In the genomic region with DNA sequence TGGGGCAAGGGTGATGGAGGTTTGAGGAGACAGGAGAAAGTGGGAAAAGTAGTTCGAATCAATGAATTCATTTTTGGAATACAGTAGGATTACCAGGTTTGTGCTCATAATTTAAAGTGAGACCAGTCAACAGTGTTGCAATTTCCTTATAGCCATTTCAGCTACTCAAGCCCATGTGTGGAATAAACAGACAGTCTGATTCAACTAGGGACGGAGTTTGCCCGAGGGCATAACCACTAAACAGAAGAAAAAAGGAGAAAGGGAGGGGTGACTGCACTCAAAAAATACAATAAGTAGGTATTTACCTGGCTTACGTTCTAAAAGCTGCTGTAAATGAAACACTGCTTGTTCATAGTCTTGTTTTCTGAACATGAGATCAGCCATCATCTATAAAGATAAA, we compare ENCODE assay signal across 13 cellular contexts. TPM values are rescaled to one million over a fixed set of nuclear protein-coding genes. Genes with fewer than 3 reads are reported as not detected.
A peak's percentile ranks its signal among the peaks of the same experiment; 100 is the strongest.
DNase-seq lines count a peak whose midpoint lies in the region; ATAC-seq, FAIRE-seq and TF ChIP-seq lines count a peak whose summit lies in the region.
"Had no signal": no experiment of that assay in that cellular context is flagged by ENCODE, and none has a peak within 500 bp of the region (broad histone marks: within the 10 kb centered on the region; RNA-seq: fewer than 3 reads in every experiment).

No MANE protein-coding gene starts in this region.

- H3K27me3 Mint-ChIP-seq in endothelial cell (ENCODE audit: unreplicated experiment) (peaks cover 2% of the 10 kb centered on the region), osteocyte (ENCODE audit: unreplicated experiment) (no peaks in the 10 kb centered on the region)
- H3K27me3 Mint-ChIP-seq: CD4-positive, alpha-beta T cell had no signal

- ATAC-seq in GM18868 (IDR thresholded peaks at IDR 0.05; ENCODE audit: unreplicated experiment), result no peak
- no peak for ATAC-seq in GM19452 (IDR thresholded peaks at IDR 0.05; ENCODE audit: unreplicated experiment)
- ATAC-seq: HCT116 had no signal

- H3K4me1 Mint-ChIP-seq in endothelial cell (ENCODE audit: unreplicated experiment), result peaks cover 26% of the 10 kb centered on the region
- peaks cover 43% of the 10 kb centered on the region for H3K4me1 Mint-ChIP-seq in osteocyte (ENCODE audit: unreplicated experiment)

- H3K9me3 Mint-ChIP-seq in endothelial cell (ENCODE audit: unreplicated experiment), result no peaks in the 10 kb centered on the region
- H3K9me3 Mint-ChIP-seq in osteocyte (ENCODE audit: unreplicated experiment), result no peaks in the 10 kb centered on the region
- H3K9me3 Mint-ChIP-seq: CD4-positive, alpha-beta T cell had no signal

- H3K4me3 Mint-ChIP-seq in endothelial cell (ENCODE audit: unreplicated experiment), result peak overlapping the region; percentile 12
- H3K4me3 Mint-ChIP-seq in osteocyte (ENCODE audit: unreplicated experiment), result no peak overlapping the region
- H3K4me3 Mint-ChIP-seq: CD4-positive, alpha-beta T cell had no signal

- FAIRE-seq in HTR-8/SVneo (lab: Jason Lieb, UNC), result no peak

- DNase-seq in HTR-8/SVneo (ENCODE audit: insufficient read length, low spot score), result peak; percentile 4
- peak; percentile 5 for DNase-seq in NCI-H345 treated with DMSO at 0.1 percent for 48 hours (lab: John Stamatoyannopoulos, UW; ENCODE audit: unreplicated experiment)
- no peak for DNase-seq in endothelial cell (ENCODE audit: low spot score)
- DNase-seq in osteocyte (ENCODE audit: extremely low spot score, unreplicated experiment), result no peak
- DNase-seq in NCI-H2227 (lab: John Stamatoyannopoulos, UW; ENCODE audit: unreplicated experiment), result no peak
- DNase-seq: activated effector memory CD4-positive, alpha-beta T cell treated with Interleukin-2 at 50 U/mL for 16 hours; CD4-positive, alpha-beta T cell; left lung; NCI-H1694; stomach had no signal

- peaks cover 45% of the 10 kb centered on the region for H3K36me3 Mint-ChIP-seq in endothelial cell (ENCODE audit: low read depth, unreplicated experiment)
- peaks cover 50% of the 10 kb centered on the region for H3K36me3 Mint-ChIP-seq in osteocyte (ENCODE audit: unreplicated experiment)

- no peak overlapping the region for H3K27ac Mint-ChIP-seq in endothelial cell (ENCODE audit: unreplicated experiment)
- H3K27ac Mint-ChIP-seq in osteocyte (ENCODE audit: unreplicated experiment), result peak overlapping the region; percentile 64
- H3K27ac Mint-ChIP-seq: CD4-positive, alpha-beta T cell had no signal

- TF ChIP-seq CTCF in endothelial cell (IDR thresholded peaks at IDR 0.05; ENCODE audit: unreplicated experiment), result no peak
- no peak for TF ChIP-seq CTCF in osteocyte (IDR thresholded peaks at IDR 0.05)

RNA-seq across cellular contexts. Expression of a gene that starts 55.2 kb away (rescaled TPM):
- total RNA-seq in endothelial cell (ENCODE audit: unreplicated experiment) (101 TPM), osteocyte (22.2 and 25.1 TPM in 2 replicates)

Comparison
In these comparisons a context has a peak if more than half of its experiments do, and no peak if none do; other contexts are left out.
1. DNase-seq: peak in HTR-8/SVneo (single experiment) and NCI-H345 treated with DMSO at 0.1 percent for 48 hours (single experiment); none in endothelial cell (single experiment), osteocyte (single experiment) and NCI-H2227 (single experiment).